In the genomic region with DNA sequence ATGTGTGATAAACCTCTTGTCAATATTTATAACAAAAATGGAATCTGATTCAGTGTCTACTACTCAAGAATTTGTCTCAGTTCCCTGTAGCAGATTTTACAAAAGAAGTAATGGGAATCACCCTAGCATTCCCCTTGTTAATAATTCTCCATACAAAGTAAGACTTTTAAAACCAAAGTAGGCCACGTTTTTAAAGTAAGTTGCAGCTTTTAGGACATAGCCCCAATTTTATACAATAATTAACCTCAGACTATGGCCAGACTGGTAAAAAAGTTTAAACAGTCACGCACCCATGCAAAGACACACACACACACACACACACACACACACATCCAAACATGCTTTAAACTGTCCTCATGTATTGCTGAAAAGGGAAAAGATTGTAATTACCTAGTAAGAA, we compare ENCODE assay signal across 20 cellular contexts.
DNase-seq lines count a peak whose midpoint lies in the region; ATAC-seq lines count a peak whose summit lies in the region.
"Had no signal": no experiment of that assay in that cellular context is flagged by ENCODE, and none has a peak within 500 bp of the region (broad histone marks: within the 10 kb centered on the region; RNA-seq: fewer than 3 reads in every experiment).

No MANE protein-coding gene starts in this region.

- no peaks in the 10 kb centered on the region for H3K9me3 Mint-ChIP-seq in naive B cell
- H3K9me3 Mint-ChIP-seq: brain had no signal

- no peaks in the 10 kb centered on the region for H3K36me3 Mint-ChIP-seq in naive B cell
- H3K36me3 Mint-ChIP-seq: brain; stimulated activated memory B cell treated with anti-CD40 and anti-IgM and Interleukin-4, amounts not matched to agents 10 μg/mL and 1 μg/mL and 100 μg/mL, for 72 hours had no signal

- peaks cover 16 to 39% (median 39%) of the 10 kb centered on the region in 3 donors for H3K4me1 Mint-ChIP-seq in naive B cell

- peak overlapping the region in 5 of 6 donors; percentile 23 to 90 (median 46) for H3K27ac Mint-ChIP-seq in naive B cell
- H3K27ac Mint-ChIP-seq: brain; stimulated activated memory B cell treated with anti-CD40 and anti-IgM and Interleukin-4, amounts not matched to agents 10 μg/mL and 1 μg/mL and 100 μg/mL, for 72 hours had no signal

- DNase-seq in naive B cell (no peak), DMS114 treated with DMSO at 0.1 percent for 48 hours (lab: John Stamatoyannopoulos, UW; ENCODE audit: unreplicated experiment) (no peak), SW480 (ENCODE audit: low spot score) (no peak), dedifferentiated amniotic fluid mesenchymal stem cell (ENCODE audit: extremely low spot score) (no peak)
- no peak for DNase-seq in activated CD8-positive, alpha-beta memory T cell treated with anti-CD3 and anti-CD28 coated beads for 24 hours
- DNase-seq: activated CD4-positive, alpha-beta T cell treated with anti-CD3 and anti-CD28 coated beads, Interleukin-2, amount 50 U/mL, for 4 hours; effector memory CD4-positive, alpha-beta T cell; hippocampal formation; lower lobe of right lung; mucosa of descending colon; NCI-H1105 treated with DMSO at 0.1 percent for 48 hours; NCI-H510A treated with DMSO at 0.1 percent for 48 hours; NK-92 treated with Interleukin-12 subunit alpha and Interleukin-12 subunit beta, amount 100 ng/mL, for 24 hours; small intestine; stimulated activated CD4-positive, alpha-beta T cell treated with anti-CD3 and anti-CD28 coated beads, Interleukin-2, amount 100 ng/mL, for 24 hours had no signal

- ATAC-seq in GM18907 (IDR thresholded peaks at IDR 0.05; ENCODE audit: unreplicated experiment) (peak; percentile 64), GM21825 (IDR thresholded peaks at IDR 0.05; ENCODE audit: unreplicated experiment) (peak; percentile 49), HG03432 (IDR thresholded peaks at IDR 0.05; ENCODE audit: unreplicated experiment) (peak; percentile 58), naive B cell (ENCODE audit: low read depth in 2 of 2) (no peak)
- ATAC-seq: lower lobe of right lung; mucosa of descending colon; stimulated activated memory B cell treated with anti-CD40 and anti-IgM and Interleukin-4, amounts not matched to agents 10 μg/mL and 1 μg/mL and 100 μg/mL, for 72 hours had no signal

- no peaks in the 10 kb centered on the region for H3K27me3 Mint-ChIP-seq in naive B cell
- H3K27me3 Mint-ChIP-seq: brain; stimulated activated memory B cell treated with anti-CD40 and anti-IgM and Interleukin-4, amounts not matched to agents 10 μg/mL and 1 μg/mL and 100 μg/mL, for 72 hours had no signal

- no peak overlapping the region for H3K4me3 Mint-ChIP-seq in naive B cell
- H3K4me3 Mint-ChIP-seq: brain; stimulated activated memory B cell treated with anti-CD40 and anti-IgM and Interleukin-4, amounts not matched to agents 10 μg/mL and 1 μg/mL and 100 μg/mL, for 72 hours had no signal

Comparison
In these comparisons a context has a peak if more than half of its experiments do, and no peak if none do; other contexts are left out.
1. ATAC-seq: peak in GM18907 (single experiment), GM21825 (single experiment) and HG03432 (single experiment); none in naive B cell (0 of 2).